In genomic region chrX:149525389-149525788, GRCh38 we compare ENCODE assay signal across 10 cellular contexts. TPM values are rescaled to one million over a fixed set of nuclear protein-coding genes. Genes with fewer than 3 reads are reported as not detected.
DNase-seq lines count a peak whose midpoint lies in the region; ATAC-seq and TF ChIP-seq lines count a peak whose summit lies in the region.
"Not testable (repeated sequence)": the region's sequence is repeated elsewhere in the genome, so short reads cannot be mapped to it uniquely, and the experiment has no call there.
"Had no signal": no experiment of that assay in that cellular context is flagged by ENCODE, and none has a peak within 500 bp of the region (broad histone marks: within the 10 kb centered on the region; RNA-seq: fewer than 3 reads in every experiment).

No MANE protein-coding gene starts in this region.

- not testable (repeated sequence) for H3K27ac Mint-ChIP-seq in endodermal cell
- peak overlapping the region in 3 of 6 donors; percentile 62 to 95 (median 79) for H3K27ac Mint-ChIP-seq in naive B cell

- not testable (repeated sequence) for H3K4me3 ChIP-seq in KMS-11 (IDR thresholded peaks at IDR 0.05; ENCODE audit: insufficient read depth, low read depth, low read length); PC-9; endodermal cell (ENCODE audit: low read length); uterus

- CTCF ChIA-PET in PC-9 (lab: Charles Lee): not testable (repeated sequence)

- TF ChIP-seq POLR2A in uterus (IDR thresholded peaks at IDR 0.05): not testable (repeated sequence)

- H3K36me3 Mint-ChIP-seq in endodermal cell (ENCODE audit: low read depth); naive B cell: not testable (repeated sequence)

- not testable (repeated sequence) for H3K27me3 ChIP-seq in KMS-11 (ENCODE audit: insufficient read depth, low read depth); PC-9 (ENCODE audit: insufficient read depth, low read depth); endodermal cell (ENCODE audit: control insufficient read depth, insufficient read depth, low read length, poor library complexity, severe bottlenecking); uterus

- peak overlapping the region; percentile 92 for H3K27ac ChIP-seq in KMS-11
- H3K27ac ChIP-seq in PC-9: not testable (repeated sequence)
- peak overlapping the region; percentile 41 for H3K27ac ChIP-seq in endodermal cell (ENCODE audit: low read depth, low read length)
- H3K27ac ChIP-seq in uterus: peak overlapping the region in 1 of 2 donors; percentile 40

- not testable (repeated sequence) for H2AFZ ChIP-seq in KMS-11 (ENCODE audit: low read depth); PC-9

- H3K9ac ChIP-seq in KMS-11: peak overlapping the region; percentile 58; the same call in 1 of the 2 replicates
- H3K9ac ChIP-seq in endodermal cell (ENCODE audit: extremely low read depth, low read length, poor library complexity, severe bottlenecking): not testable (repeated sequence)

- H3K4me3 Mint-ChIP-seq in endodermal cell: not testable (repeated sequence)
- peak overlapping the region in 1 of 8 donors; percentile 15 for H3K4me3 Mint-ChIP-seq in naive B cell

- H3K27me3 Mint-ChIP-seq in endodermal cell (ENCODE audit: insufficient read depth); naive B cell: not testable (repeated sequence)

- not testable (repeated sequence) for H3K4me1 Mint-ChIP-seq in endodermal cell
- peaks cover 0 to 13% (median 0%) of the 10 kb centered on the region in 3 donors for H3K4me1 Mint-ChIP-seq in naive B cell

- 0 out of 2 replicates have a peak overlapping the region, but pooled peaks have one; percentile 51 for H3K4me2 ChIP-seq in KMS-11
- peak overlapping the region; percentile 56; the same call in 1 of the 2 replicates for H3K4me2 ChIP-seq in PC-9

- not testable (repeated sequence) for H3K9me3 ChIP-seq in PC-9 (ENCODE audit: insufficient read depth, low read depth); endodermal cell (ENCODE audit: control insufficient read depth, low read length); uterus

- H3F3A ChIP-seq in PC-9 (ENCODE audit: insufficient read depth, low read depth): not testable (repeated sequence)

- H3K79me2 ChIP-seq in KMS-11 (ENCODE audit: insufficient read depth, low read depth); PC-9 (ENCODE audit: low read depth): not testable (repeated sequence)

- peaks cover 25% of the 10 kb centered on the region for H3K4me1 ChIP-seq in KMS-11 (ENCODE audit: low read depth, poor library complexity, severe bottlenecking)
- not testable (repeated sequence) for H3K4me1 ChIP-seq in PC-9 (replicated peaks; ENCODE audit: insufficient read depth); endodermal cell (ENCODE audit: control insufficient read depth, insufficient read depth, low read length); uterus

- DNase-seq in PC-9 (peak in 1 of 2 experiments; percentile 51), endodermal cell (peak; percentile 54), naive B cell (peak; percentile 62), uterus (peak; percentile 44 to 50)
- peak; percentile 38 to 51 for DNase-seq in activated CD8-positive, alpha-beta memory T cell treated with anti-CD3 and anti-CD28 coated beads for 1 hour (ENCODE audit: extremely low read depth in 1 of 2, low read depth in 1 of 2)

- ATAC-seq in GM18511 (IDR thresholded peaks at IDR 0.05; ENCODE audit: unreplicated experiment): peak; percentile 91
- ATAC-seq in HG02623 (IDR thresholded peaks at IDR 0.05; ENCODE audit: unreplicated experiment): peak; percentile 96
- peak; percentile 85 to 88 for ATAC-seq in naive B cell (ENCODE audit: low read depth in 2 of 2)

- TF ChIP-seq CTCF in KMS-11 (conservative IDR thresholded peaks at IDR 0.05; ENCODE audit: low read depth, low read length); PC-9 (conservative IDR thresholded peaks at IDR 0.05); endodermal cell (conservative IDR thresholded peaks at IDR 0.05); uterus (IDR thresholded peaks at IDR 0.05): not testable (repeated sequence)

- intact Hi-C loops in PC-9 (cut with micrococcal nuclease; ENCODE audit: unreplicated experiment): loop anchor here (1.0 kb wide), 1 partner anchor 14 kb away; no protein-coding TSS in a partner anchor
- intact Hi-C loops in uterus (cut with DNase I; ENCODE audit: low total_unique reads): not testable (repeated sequence)

- POLR2A ChIA-PET in PC-9 (lab: Charles Lee; ENCODE audit: unreplicated experiment): interaction anchor here (0.7 kb wide), 1 partner anchor 16 kb away, joined by 3 read pairs; the partner anchor contains the start of gene EOLA1

- not testable (repeated sequence) for H3K36me3 ChIP-seq in KMS-11 (ENCODE audit: insufficient read depth); PC-9 (ENCODE audit: low read depth); endodermal cell (ENCODE audit: control insufficient read depth, insufficient read depth, low read length); uterus

- peaks cover 47% of the 10 kb centered on the region for H3K9me3 Mint-ChIP-seq in endodermal cell
- H3K9me3 Mint-ChIP-seq in naive B cell: not testable (repeated sequence)

- not testable (repeated sequence) for H3K9me2 ChIP-seq in PC-9 (ENCODE audit: insufficient read depth)

- WGBS in endodermal cell (ENCODE audit: insufficient coverage in 1 of 2, insufficient read length in 1 of 2), 2 experiments: 72% methylated on average over 2 of the region's 10 CpGs; no CpG with 5 or more reads in 1 of the 2 experiments

- not testable (repeated sequence) for H4K20me1 ChIP-seq in KMS-11 (ENCODE audit: insufficient read depth); PC-9 (ENCODE audit: insufficient read depth)

- BruUV-seq in PC-9 (replicated peaks; lab: Mats Ljungman, UMichigan): not testable (repeated sequence)

RNA-seq across cellular contexts. Expression of gene EOLA1, which starts 15.4 kb away (rescaled TPM):
- total RNA-seq in PC-9 (2021) (24.3 and 25.1 TPM in 2 replicates), endodermal cell (10 to 100 TPM; 11.9 to 18.0 TPM), uterus (10 to 100 TPM in 3 of 4 donors, 1 to 10 TPM in 1; 9.1 to 23.6 (median 13.6) TPM)
- 12.6 TPM for polyA plus RNA-seq in endodermal cell (2013, experiment 1 of 2)
- 13.2 TPM for polyA plus RNA-seq in endodermal cell (2013, experiment 2 of 2)
- polyA plus RNA-seq in naive B cell (ENCODE audit: low read depth in 6 of 6): 10 to 100 TPM; 10.6 to 27.8 (median 23.2) TPM

RNA-seq across cellular contexts. Expression of gene IDS, which starts 20.3 kb away (rescaled TPM):
- 169 and 214 TPM in 2 replicates for total RNA-seq in PC-9 (2021)
- 10 to 100 TPM; 28.2 to 43.9 TPM for total RNA-seq in endodermal cell
- 53.7 TPM for polyA plus RNA-seq in endodermal cell (2013, experiment 1 of 2)
- 60.1 TPM for polyA plus RNA-seq in endodermal cell (2013, experiment 2 of 2)
- polyA plus RNA-seq in naive B cell (ENCODE audit: low read depth in 6 of 6): 100 to 1,000 TPM in 1 of 6 donors, 10 to 100 TPM in 5; 71.1 to 106 (median 77.5) TPM
- 100 to 1,000 TPM in 2 of 4 donors, 10 to 100 TPM in 2; 42.7 to 117 (median 83.7) TPM for total RNA-seq in uterus

RNA-seq across cellular contexts. Expression of gene HSFX3, which starts 24.3 kb away (rescaled TPM):
- total RNA-seq in PC-9 (2021): not detected in 2 replicates
- total RNA-seq in endodermal cell: not detected
- polyA plus RNA-seq in endodermal cell (2013, experiment 1 of 2): not detected
- not detected for polyA plus RNA-seq in endodermal cell (2013, experiment 2 of 2)
- not detected for polyA plus RNA-seq in naive B cell (ENCODE audit: low read depth in 6 of 6)
- not detected for total RNA-seq in uterus
- total RNA-seq: glomerular endothelial cell; T-helper 2 cell treated with Interferon-gamma antibody and Interleukin-4, amounts not matched to agents 100 ng/mL and 5 ng/mL, for 36 hours had no signal
